In genomic region chr7:158646766-158647474, GRCh38 we compare ENCODE assay signal across 1 cellular context.
A peak's percentile ranks its signal among the peaks of the same experiment; 100 is the strongest.
TF ChIP-seq lines count a peak whose summit lies in the region.

No MANE protein-coding gene starts in this region.

TF ChIP-seq in HepG2, 621 proteins besides CTCF, POLR2A, EP300 and RAD21 (continued from another document):
- TF ChIP-seq ARID5B (CRISPR knock-in tag; IDR thresholded peaks at IDR 0.05) (peak; percentile 74), KAT8 (CRISPR knock-in tag; IDR thresholded peaks at IDR 0.05) (peak; percentile 42; the same call in 1 of the 2 replicates), RERE (CRISPR knock-in tag; IDR thresholded peaks at IDR 0.05; ENCODE audit: low read depth) (peak; percentile 43; the same call in 1 of the 2 replicates), STAG1 (CRISPR knock-in tag; IDR thresholded peaks at IDR 0.05) (peak; percentile 63), ZBTB38 (CRISPR knock-in tag; IDR thresholded peaks at IDR 0.05) (0 out of 2 replicates have a peak, but pooled peaks have one; percentile 37), CREM (IDR thresholded peaks at IDR 0.05) (peak; percentile 35; the same call in 1 of the 2 replicates), CREM (CRISPR knock-in tag; IDR thresholded peaks at IDR 0.05) (no peak), TEAD3 (CRISPR knock-in tag; optimal IDR thresholded peaks at IDR 0.05; ENCODE audit: borderline replicate concordance) (no peak), FOSL2 (CRISPR knock-in tag; IDR thresholded peaks at IDR 0.05) (peak; percentile 40), SALL1 (CRISPR knock-in tag; IDR thresholded peaks at IDR 0.05) (peak; percentile 68), SMC3 (IDR thresholded peaks at IDR 0.05; ENCODE audit: low read length) (peak; percentile 52; the same call in 1 of the 2 replicates), PHF21A (CRISPR knock-in tag; IDR thresholded peaks at IDR 0.05) (0 out of 2 replicates have a peak, but pooled peaks have one; percentile 37), ZSCAN9 (CRISPR knock-in tag; IDR thresholded peaks at IDR 0.05; ENCODE audit: borderline replicate concordance) (no peak), ZNF547 (CRISPR knock-in tag; IDR thresholded peaks at IDR 0.05) (no peak), KDM5B (CRISPR knock-in tag; IDR thresholded peaks at IDR 0.05; ENCODE audit: borderline replicate concordance) (no peak), ATF4 (CRISPR knock-in tag; IDR thresholded peaks at IDR 0.05) (0 out of 4 replicates have a peak, but pooled peaks of 1 of the 2 experiments have one; percentile 21), ZNF678 (CRISPR knock-in tag; IDR thresholded peaks at IDR 0.05) (no peak), HNF1B (CRISPR knock-in tag; IDR thresholded peaks at IDR 0.05) (peak; percentile 34; the same call in 1 of the 2 replicates), UBTF (CRISPR knock-in tag; IDR thresholded peaks at IDR 0.05) (peak; percentile 43; the same call in 1 of the 2 replicates), SPEN (CRISPR knock-in tag; IDR thresholded peaks at IDR 0.05; ENCODE audit: low read depth) (0 out of 2 replicates have a peak, but pooled peaks have one; percentile 19), ZNF331 (CRISPR knock-in tag; IDR thresholded peaks at IDR 0.05) (peak; percentile 25; the same call in 1 of the 2 replicates), ZFP36 (IDR thresholded peaks at IDR 0.05; ENCODE audit: borderline replicate concordance, low read depth, low read length, partially characterized antibody) (no peak), FOXA3 (CRISPR knock-in tag; IDR thresholded peaks at IDR 0.05) (peak; percentile 87), ZNF121 (CRISPR knock-in tag; IDR thresholded peaks at IDR 0.05) (peak; percentile 53; the same call in 1 of the 2 replicates), THAP9 (CRISPR knock-in tag; IDR thresholded peaks at IDR 0.05; ENCODE audit: borderline replicate concordance) (peak; percentile 20; the same call in 1 of the 2 replicates), HIC2 (CRISPR knock-in tag; IDR thresholded peaks at IDR 0.05; ENCODE audit: low read depth) (peak; percentile 84), ZSCAN21 (CRISPR knock-in tag; IDR thresholded peaks at IDR 0.05; ENCODE audit: borderline replicate concordance) (no peak), FOXJ3 (CRISPR knock-in tag; IDR thresholded peaks at IDR 0.05; ENCODE audit: borderline replicate concordance) (no peak), TEAD2 (CRISPR knock-in tag; IDR thresholded peaks at IDR 0.05) (no peak), NR2C2 (CRISPR knock-in tag; IDR thresholded peaks at IDR 0.05; ENCODE audit: borderline replicate concordance) (peak; percentile 17; the same call in 1 of the 2 replicates), ZFX (CRISPR knock-in tag; IDR thresholded peaks at IDR 0.05; ENCODE audit: low read depth) (0 out of 2 replicates have a peak, but pooled peaks have one; percentile 22)
TF ChIP-seq in HepG2: peak in this region for 62.
